Comparison of ENCODE assay signal across 24 cellular contexts in genomic region chr2:107009275-107009674, GRCh38.
A peak's percentile ranks its signal among the peaks of the same experiment; 100 is the strongest.
DNase-seq lines count a peak whose midpoint lies in the region; ATAC-seq, FAIRE-seq and TF ChIP-seq lines count a peak whose summit lies in the region.
"Had no signal": no experiment of that assay in that cellular context is flagged by ENCODE, and none has a peak within 500 bp of the region (broad histone marks: within the 10 kb centered on the region; RNA-seq: fewer than 3 reads in every experiment).

No MANE protein-coding gene starts in this region.

- H3K9ac ChIP-seq in IMR-90 (ENCODE audit: low read depth, low read length) (no peak overlapping the region), K562 (ENCODE audit: insufficient read depth in 1 of 2, low read depth in 2 of 2, low read length in 2 of 2) (no peak overlapping the region), H9 (ENCODE audit: extremely low read depth, insufficient read length, low read length) (no peak overlapping the region)
- H3K9ac ChIP-seq: BLaER1 treated with 17β-estradiol and CSF1 and Interleukin-3, amounts not matched to agents 10 nM and 100 nM had no signal

- H3K79me2 ChIP-seq in K562 (ENCODE audit: control insufficient read depth, insufficient read depth, low read length) (no peaks in the 10 kb centered on the region), H9 (ENCODE audit: insufficient read depth, low read length) (no peaks in the 10 kb centered on the region)

- DNase-seq in A549 (ENCODE audit: low read depth in 1 of 2, low spot score in 1 of 2) (no peak), IMR-90 (no peak), amniotic epithelial cell (ENCODE audit: low read depth) (peak; percentile 21), K562 (ENCODE audit: extremely low read depth in 1 of 4, low spot score in 3 of 4) (no peak), coronary artery (ENCODE audit: low spot score) (no peak), HAP-1 (ENCODE audit: low spot score in 2 of 2) (no peak), H9 (no peak), DMS79 (lab: John Stamatoyannopoulos, UW) (no peak)
- DNase-seq: 8988T; AML-193; Caco-2; Calu3; CD4-positive, alpha-beta T cell; CD8-positive, alpha-beta T cell; DND-41; EL; GDM1 had no signal

- FAIRE-seq in A549 (lab: Jason Lieb, UNC) (no peak), K562 (lab: Jason Lieb, UNC) (no peak)
- FAIRE-seq: A204.1, D721Med, GM12891, GM19239 had no signal

- H3K27me3 ChIP-seq in IMR-90 (ENCODE audit: control insufficient read depth, insufficient read depth, low read length) = no peaks in the 10 kb centered on the region
- H3K27me3 ChIP-seq in K562 (ENCODE audit: control insufficient read depth in 2 of 2, insufficient read depth in 2 of 2, low read length in 2 of 2) = no peaks in the 10 kb centered on the region
- no peaks in the 10 kb centered on the region for H3K27me3 ChIP-seq in HAP-1 (ENCODE audit: low read depth)
- no peaks in the 10 kb centered on the region for H3K27me3 ChIP-seq in H9 (ENCODE audit: insufficient read depth, low read length)
- H3K27me3 ChIP-seq: BLaER1 treated with 17β-estradiol and CSF1 and Interleukin-3, amounts not matched to agents 10 nM and 100 nM had no signal

- H3K18ac ChIP-seq in IMR-90 (ENCODE audit: low read depth, low read length) = no peak overlapping the region
- H3K18ac ChIP-seq in H9 (ENCODE audit: insufficient read length, low read depth, low read length) = no peak overlapping the region

- no peaks in the 10 kb centered on the region for H3K23me2 ChIP-seq in H9 (ENCODE audit: insufficient read length, low read depth, low read length, poor library complexity, severe bottlenecking)

- dilution Hi-C loops in IMR-90 (cut with HindIII; ENCODE audit: low sequenced_read_pairs, unreplicated experiment) = no loop called here

- H2BK120ac ChIP-seq in IMR-90 (ENCODE audit: low read depth, low read length) (no peak overlapping the region), H9 (ENCODE audit: low read depth, low read length, poor library complexity, severe bottlenecking) (no peak overlapping the region)

- no peak for TF ChIP-seq CTCF in A549 (IDR thresholded peaks at IDR 0.05)
- TF ChIP-seq CTCF in IMR-90 (conservative IDR thresholded peaks at IDR 0.05; ENCODE audit: low read depth, low read length) = no peak
- no peak for TF ChIP-seq CTCF in K562 (IDR thresholded peaks at IDR 0.05 in 2 of 3, conservative IDR thresholded peaks at IDR 0.05 in 1 of 3; ENCODE audit: insufficient read depth in 2 of 3, low read depth in 1 of 3, low read length in 3 of 3)
- no peak for TF ChIP-seq CTCF in coronary artery (IDR thresholded peaks at IDR 0.05)
- TF ChIP-seq CTCF in H9 (conservative IDR thresholded peaks at IDR 0.05) = no peak

- no peak for ATAC-seq in A549
- ATAC-seq in IMR-90 (ENCODE audit: low read depth) = no peak
- ATAC-seq in K562 = no peak
- ATAC-seq: CD8-positive, alpha-beta T cell had no signal

- no peaks in the 10 kb centered on the region for H3K9me3 Mint-ChIP-seq in H9
- H3K9me3 Mint-ChIP-seq: CD8-positive, alpha-beta T cell had no signal

- H3K4me3 ChIP-seq in A549 (no peak overlapping the region), IMR-90 (ENCODE audit: insufficient read depth, low read depth, low read length) (no peak overlapping the region), K562 (no peak overlapping the region), coronary artery (no peak overlapping the region), HAP-1 (no peak overlapping the region)
- H3K4me3 ChIP-seq: BLaER1 treated with 17β-estradiol and CSF1 and Interleukin-3, amounts not matched to agents 10 nM and 100 nM had no signal

- H4K5ac ChIP-seq in IMR-90 (ENCODE audit: low read depth, low read length) (no peak overlapping the region), H9 (ENCODE audit: insufficient read length, low read depth, low read length) (no peak overlapping the region)

- H3K56ac ChIP-seq in IMR-90 (ENCODE audit: extremely low read depth, insufficient read depth, low read length) (no peak overlapping the region), H9 (ENCODE audit: insufficient read length, low read depth, low read length) (no peak overlapping the region)

- TF ChIP-seq POLR2A in A549 (IDR thresholded peaks at IDR 0.05; ENCODE audit: low read length) = no peak
- TF ChIP-seq POLR2A in IMR-90 (IDR thresholded peaks at IDR 0.05; ENCODE audit: low read depth, low read length) = no peak
- TF ChIP-seq POLR2A in K562 (conservative IDR thresholded peaks at IDR 0.05) = no peak

- WGBS in A549 (ENCODE audit: missing lambda C conversion rate) = 90% methylated on average over 3 of the region's 3 CpGs
- WGBS in IMR-90 (ENCODE audit: extremely low coverage in 2 of 2, insufficient read length in 1 of 2), 2 experiments = no CpG with 5 or more reads among the region's 3 CpGs
- WGBS in K562 (ENCODE audit: insufficient coverage, low coverage, missing lambda C conversion rate) = 2% methylated on average over 3 of the region's 3 CpGs
- no CpG with 5 or more reads among the region's 3 CpGs for WGBS in H9 (ENCODE audit: extremely low coverage, insufficient read length, low lambda C conversion rate)

- H3T11ph ChIP-seq in H9 (ENCODE audit: low read length) = no peak overlapping the region

- no peak overlapping the region for H3K27ac Mint-ChIP-seq in H9
- H3K27ac Mint-ChIP-seq: B cell; CD4-positive, alpha-beta T cell; CD8-positive, alpha-beta T cell had no signal

- intact Hi-C loops in IMR-90 (cut with micrococcal nuclease) (no loop called here), K562 (cut with micrococcal nuclease) (no loop called here)

- H2BK12ac ChIP-seq in H9 (ENCODE audit: insufficient read length, low read depth, low read length) = no peak overlapping the region

- no peak for TF ChIP-seq RAD21 in A549 (conservative IDR thresholded peaks at IDR 0.05 in 1 of 2, IDR thresholded peaks at IDR 0.05 in 1 of 2)
- TF ChIP-seq RAD21 in IMR-90 (IDR thresholded peaks at IDR 0.05; ENCODE audit: low read length) = no peak
- TF ChIP-seq RAD21 in K562 (CRISPR knock-in tag; conservative IDR thresholded peaks at IDR 0.05 in 1 of 2, IDR thresholded peaks at IDR 0.05 in 1 of 2) = no peak

- H2BK20ac ChIP-seq in IMR-90 (ENCODE audit: low read depth, low read length) = no peak overlapping the region
- H2BK20ac ChIP-seq in H9 (ENCODE audit: low read depth, low read length, poor library complexity, severe bottlenecking) = no peak overlapping the region

- H2BK15ac ChIP-seq in IMR-90 (ENCODE audit: low read depth, low read length) = no peak overlapping the region
- H2BK15ac ChIP-seq in H9 (ENCODE audit: low read depth, low read length) = no peak overlapping the region

- H3K4ac ChIP-seq in IMR-90 (ENCODE audit: low read depth, low read length) = no peak overlapping the region
- no peak overlapping the region for H3K4ac ChIP-seq in H9 (ENCODE audit: low read depth, low read length)

- in situ Hi-C loops in IMR-90 (cut with MboI; ENCODE audit: low sequenced_read_pairs) (no loop called here), K562 (cut with MboI) (no loop called here), HAP-1 (cut with MboI; ENCODE audit: low sequenced_read_pairs) (no loop called here)

- H2BK5ac ChIP-seq in IMR-90 (ENCODE audit: low read depth, low read length, poor library complexity, severe bottlenecking) = no peak overlapping the region
- no peak overlapping the region for H2BK5ac ChIP-seq in H9 (ENCODE audit: insufficient read length, low read length)

- TF ChIP-seq EP300 in A549 (IDR thresholded peaks at IDR 0.05) = no peak
- TF ChIP-seq EP300 in K562 (IDR thresholded peaks at IDR 0.05; ENCODE audit: low read length) = no peak

- H3K4me2 ChIP-seq in A549 (0 out of 3 replicates have a peak overlapping the region, but pooled peaks have one; percentile 2), IMR-90 (ENCODE audit: low read depth, low read length) (no peak overlapping the region), K562 (ENCODE audit: insufficient read depth, low read length) (no peak overlapping the region), H9 (ENCODE audit: insufficient read depth, insufficient read length, low read length) (no peak overlapping the region)

- H4K20me1 ChIP-seq in IMR-90 (ENCODE audit: insufficient read depth, low read length) (no peaks in the 10 kb centered on the region), K562 (replicated peaks; ENCODE audit: control insufficient read depth, insufficient read depth, low read length) (no peaks in the 10 kb centered on the region), H9 (ENCODE audit: control insufficient read depth, insufficient read depth, insufficient read length) (no peaks in the 10 kb centered on the region)
- H4K20me1 ChIP-seq: BLaER1 treated with 17β-estradiol and CSF1 and Interleukin-3, amounts not matched to agents 10 nM and 100 nM had no signal

- no peak overlapping the region for H3K14ac ChIP-seq in IMR-90 (replicated peaks; ENCODE audit: low read depth, low read length)
- H3K14ac ChIP-seq in H9 (ENCODE audit: insufficient read depth, low read length) = no peak overlapping the region

- H3K27me3 Mint-ChIP-seq in H9 (ENCODE audit: low read depth) = no peaks in the 10 kb centered on the region
- H3K27me3 Mint-ChIP-seq: B cell; CD4-positive, alpha-beta T cell had no signal

- H3K79me1 ChIP-seq in IMR-90 (ENCODE audit: low read depth in 1 of 2, low read length in 2 of 2) = no peaks in the 10 kb centered on the region
- no peaks in the 10 kb centered on the region for H3K79me1 ChIP-seq in H9 (ENCODE audit: insufficient read depth, low read depth, low read length, poor library complexity, severe bottlenecking)

- POLR2A ChIA-PET in A549 (lab: Yijun Ruan, JAX) = no interaction called here
- POLR2A ChIA-PET in IMR-90 (lab: Charles Lee; ENCODE audit: unreplicated experiment) = no interaction called here
- POLR2A ChIA-PET in K562 (lab: Yijun Ruan, JAX) = no interaction called here

- no peak overlapping the region for H2AK9ac ChIP-seq in IMR-90 (replicated peaks; ENCODE audit: low read depth, low read length, poor library complexity)

- H3K4me1 ChIP-seq in A549 (peaks cover 69% of the 10 kb centered on the region), IMR-90 (ENCODE audit: control insufficient read depth, insufficient read depth, low read length) (no peaks in the 10 kb centered on the region), K562 (replicated peaks in 1 of 2; ENCODE audit: control insufficient read depth in 2 of 2, insufficient read depth in 2 of 2, low read length in 2 of 2) (no peaks in the 10 kb centered on the region), HAP-1 (no peaks in the 10 kb centered on the region), H9 (ENCODE audit: insufficient read depth, low read length) (no peaks in the 10 kb centered on the region)
- H3K4me1 ChIP-seq: Caco-2 had no signal

- H3K23ac ChIP-seq in IMR-90 (ENCODE audit: low read depth, low read length) (no peak overlapping the region), H9 (ENCODE audit: insufficient read length, low read depth, low read length) (no peak overlapping the region)

- H2AK5ac ChIP-seq in IMR-90 (ENCODE audit: low read depth, low read length) (no peak overlapping the region), H9 (ENCODE audit: insufficient read length, low read length) (no peak overlapping the region)

- no peak overlapping the region for H3K4me3 Mint-ChIP-seq in H9
- H3K4me3 Mint-ChIP-seq: B cell; CD4-positive, alpha-beta T cell; CD8-positive, alpha-beta T cell had no signal

- H3K27ac ChIP-seq in A549 (peak overlapping the region in 1 of 2 experiments; percentile 18; a peak in 2 of 6 replicates), IMR-90 (ENCODE audit: insufficient read depth, low read length) (no peak overlapping the region), K562 (ENCODE audit: extremely low read depth, low read depth, low read length) (no peak overlapping the region), coronary artery (no peak overlapping the region), H9 (ENCODE audit: insufficient read length, low read depth, low read length) (no peak overlapping the region)
- H3K27ac ChIP-seq: BLaER1 treated with 17β-estradiol and CSF1 and Interleukin-3, amounts not matched to agents 10 nM and 100 nM; C4-2B had no signal

- H3K36me3 Mint-ChIP-seq in H9 (ENCODE audit: insufficient read depth in 1 of 3, low read depth in 3 of 3) = no peaks in the 10 kb centered on the region
- H3K36me3 Mint-ChIP-seq: CD8-positive, alpha-beta T cell had no signal

- H4K8ac ChIP-seq in IMR-90 (ENCODE audit: low read depth in 2 of 2, low read length in 2 of 2) = no peak overlapping the region
- H4K8ac ChIP-seq in H9 (replicated peaks; ENCODE audit: insufficient read length, low read depth, low read length) = no peak overlapping the region

- H3K9me3 ChIP-seq in A549 = no peaks in the 10 kb centered on the region
- H3K9me3 ChIP-seq in IMR-90 (ENCODE audit: control insufficient read depth, insufficient read depth, low read length) = peaks cover 5% of the 10 kb centered on the region; the same call in 1 of the 2 replicates
- no peaks in the 10 kb centered on the region for H3K9me3 ChIP-seq in K562 (replicated peaks; ENCODE audit: control insufficient read depth, insufficient read depth, low read depth, low read length)
- H3K9me3 ChIP-seq in HAP-1 = no peaks in the 10 kb centered on the region
- no peaks in the 10 kb centered on the region for H3K9me3 ChIP-seq in H9 (ENCODE audit: control insufficient read depth, low read depth, low read length)
- H3K9me3 ChIP-seq: BLaER1 treated with 17β-estradiol and CSF1 and Interleukin-3, amounts not matched to agents 10 nM and 100 nM; Caco-2 had no signal

- H3K4me1 Mint-ChIP-seq in H9 = peaks cover 8 to 10% of the 10 kb centered on the region in 2 experiments
- H3K4me1 Mint-ChIP-seq: B cell had no signal

- H3K36me3 ChIP-seq in IMR-90 (ENCODE audit: control insufficient read depth, insufficient read depth, low read length) = no peaks in the 10 kb centered on the region
- no peaks in the 10 kb centered on the region for H3K36me3 ChIP-seq in K562 (ENCODE audit: control insufficient read depth, insufficient read depth, low read length)
- H3K36me3 ChIP-seq in HAP-1 (replicated peaks) = no peaks in the 10 kb centered on the region
- H3K36me3 ChIP-seq: BLaER1 treated with 17β-estradiol and CSF1 and Interleukin-3, amounts not matched to agents 10 nM and 100 nM had no signal

- no peak overlapping the region for H2AFZ ChIP-seq in IMR-90 (replicated peaks; ENCODE audit: low read length, poor library complexity)
- H2AFZ ChIP-seq in K562 (ENCODE audit: low read depth, low read length) = no peak overlapping the region
- H2AFZ ChIP-seq in H9 (ENCODE audit: low read length) = no peak overlapping the region

- BruUV-seq in IMR-90 (replicated peaks; lab: Mats Ljungman, UMichigan) (no TSS peak), K562 (replicated peaks; lab: Mats Ljungman, UMichigan) (no TSS peak)

- CTCF ChIA-PET in A549 (lab: Yijun Ruan, JAX) = interaction anchor here (1.1 kb wide), 1 partner anchor 8 kb away, joined by 3 read pairs; no protein-coding TSS in a partner anchor
- CTCF ChIA-PET in IMR-90 (lab: Yijun Ruan, JAX) = no interaction called here
- CTCF ChIA-PET in K562 (lab: Yijun Ruan, JAX; ENCODE audit: low intra/inter-chr PET ratio) = no interaction called here

- H3K9me1 ChIP-seq in IMR-90 (ENCODE audit: insufficient read depth, low read length) (no peaks in the 10 kb centered on the region), K562 (ENCODE audit: control insufficient read depth, insufficient read depth, low read length) (no peaks in the 10 kb centered on the region)

- H4K91ac ChIP-seq in IMR-90 (ENCODE audit: insufficient read depth, low read depth, low read length) = no peak overlapping the region
- H4K91ac ChIP-seq in H9 (ENCODE audit: insufficient read length, low read depth, low read length) = no peak overlapping the region
